Comparison of ENCODE assay signal across 8 cellular contexts in genomic region chr19:9139609-9140158, GRCh38. TPM values are rescaled to one million over a fixed set of nuclear protein-coding genes. Genes with fewer than 3 reads are reported as not detected.
DNase-seq lines count a peak whose midpoint lies in the region; TF ChIP-seq lines count a peak whose summit lies in the region.

No MANE protein-coding gene starts in this region.

- BruUV-seq in Calu3 (replicated peaks; lab: Mats Ljungman, UMichigan) = TSS peak; percentile 71

- peaks cover 28% of the 10 kb centered on the region for H3K36me3 Mint-ChIP-seq in Calu3 (ENCODE audit: insufficient read depth, unreplicated experiment)
- peaks cover 35% of the 10 kb centered on the region for H3K36me3 Mint-ChIP-seq in HFFc6 (ENCODE audit: low read depth)

- intact Hi-C loops in Calu3 (cut with micrococcal nuclease; ENCODE audit: unreplicated experiment) = loop anchor here (10.0 kb wide), 1 partner anchor 445 kb away; the partner anchor contains the start of gene ZNF121

- H3K27ac ChIP-seq in WERI-Rb-1 = peak overlapping the region; percentile 88
- H3K27ac ChIP-seq in cardiac muscle cell = no peak overlapping the region

- H3K4me2 ChIP-seq in skeletal muscle satellite cell (ENCODE audit: low read length) = peak overlapping the region; percentile 89

- TF ChIP-seq CTCF in Calu3 (IDR thresholded peaks at IDR 0.05; ENCODE audit: unreplicated experiment) = no peak
- TF ChIP-seq CTCF in HFFc6 (IDR thresholded peaks at IDR 0.05) = no peak
- no peak for TF ChIP-seq CTCF in WERI-Rb-1 (IDR thresholded peaks at IDR 0.05; ENCODE audit: low read depth, low read length)
- TF ChIP-seq CTCF in cardiac muscle cell (IDR thresholded peaks at IDR 0.05; ENCODE audit: low read depth, low read length) = no peak

- H3K36me3 ChIP-seq in WERI-Rb-1 = peaks cover 11% of the 10 kb centered on the region
- peaks cover 7% of the 10 kb centered on the region for H3K36me3 ChIP-seq in cardiac muscle cell
- H3K36me3 ChIP-seq in skeletal muscle satellite cell (ENCODE audit: insufficient read depth, low read length) = peaks cover 13% of the 10 kb centered on the region

- H3K4me1 Mint-ChIP-seq in Calu3 (ENCODE audit: low read depth, unreplicated experiment) = no peaks in the 10 kb centered on the region
- peaks cover 27% of the 10 kb centered on the region for H3K4me1 Mint-ChIP-seq in HFFc6 (ENCODE audit: low read depth)

- peak overlapping the region; percentile 95 for H3K9ac ChIP-seq in skeletal muscle satellite cell (ENCODE audit: low read depth, low read length)

- H3K9me3 Mint-ChIP-seq in Calu3 (ENCODE audit: low read depth, unreplicated experiment) (peaks cover 3% of the 10 kb centered on the region), HFFc6 (peaks cover 22% of the 10 kb centered on the region)

- H3K27me3 ChIP-seq in WERI-Rb-1 (ENCODE audit: insufficient read depth, low read depth, severe bottlenecking) = peaks cover 12% of the 10 kb centered on the region
- no peaks in the 10 kb centered on the region for H3K27me3 ChIP-seq in cardiac muscle cell
- no peaks in the 10 kb centered on the region for H3K27me3 ChIP-seq in skeletal muscle satellite cell (ENCODE audit: control insufficient read depth, insufficient read depth, low read length)

- H3K4me3 Mint-ChIP-seq in Calu3 (ENCODE audit: low read depth, unreplicated experiment) = peak overlapping the region; percentile 98
- peak overlapping the region; percentile 95 for H3K4me3 Mint-ChIP-seq in HFFc6

- CTCF ChIA-PET in Calu3 (lab: Charles Lee) = no interaction called here

- H3K4me1 ChIP-seq in cardiac muscle cell (ENCODE audit: low read depth) (peaks cover 7% of the 10 kb centered on the region), skeletal muscle satellite cell (ENCODE audit: control insufficient read depth, insufficient read depth, low read length) (peaks cover 9% of the 10 kb centered on the region)

- no peaks in the 10 kb centered on the region for H3K9me3 ChIP-seq in WERI-Rb-1 (ENCODE audit: severe bottlenecking)
- H3K9me3 ChIP-seq in cardiac muscle cell (ENCODE audit: low read depth) = no peaks in the 10 kb centered on the region
- H3K9me3 ChIP-seq in skeletal muscle satellite cell (replicated peaks; ENCODE audit: low read length) = peaks cover 4% of the 10 kb centered on the region

- peak overlapping the region; percentile 65 for H3K4me3 ChIP-seq in WERI-Rb-1 (ENCODE audit: low read depth, low read length)
- peak overlapping the region; percentile 92 for H3K4me3 ChIP-seq in cardiac muscle cell
- peak overlapping the region; percentile 84 for H3K4me3 ChIP-seq in skeletal muscle satellite cell (ENCODE audit: low read length)

- H3K27ac Mint-ChIP-seq in Calu3 (ENCODE audit: unreplicated experiment) (peak overlapping the region; percentile 97), HFFc6 (peak overlapping the region; percentile 94)

- DNase-seq in Calu3 = no peak
- DNase-seq in HFFc6 = no peak
- no peak for DNase-seq in WERI-Rb-1
- DNase-seq in cardiac muscle cell (ENCODE audit: low read depth in 1 of 2, low spot score in 1 of 2) = no peak
- no peak for DNase-seq in nucleus accumbens (lab: John Stamatoyannopoulos, UW)
- no peak for DNase-seq in CD1c-positive myeloid dendritic cell (ENCODE audit: extremely low spot score)
- no peak for DNase-seq in pons (ENCODE audit: low spot score)

- H3K27me3 Mint-ChIP-seq in Calu3 (ENCODE audit: unreplicated experiment) (no peaks in the 10 kb centered on the region), HFFc6 (ENCODE audit: insufficient read depth) (no peaks in the 10 kb centered on the region; the same call in 1 of the 2 replicates)

RNA-seq across cellular contexts. Expression of gene ZNF317, which starts 0.5 kb away (rescaled TPM):
- total RNA-seq in Calu3 (2022) = 25.4 and 26.3 TPM in 2 replicates
- 10 to 100 TPM; 17.1 to 21.8 (median 20.5) TPM for total RNA-seq in HFFc6 (2021; fragmentation: NEBNext Ultra II Directional; extraction: Animal tissue kit (Norgen Biotek cat#: 25700))
- total RNA-seq in cardiac muscle cell = 15.0 and 23.3 TPM in 2 replicates
- polyA plus RNA-seq in cardiac muscle cell = 14.1 and 20.7 TPM in 2 replicates
- total RNA-seq in skeletal muscle satellite cell (2012; rRNA removed) = 13.3 and 16.0 TPM in 2 replicates

RNA-seq across cellular contexts. Expression of gene OR7G3, which starts 12.9 kb away (rescaled TPM):
- total RNA-seq in Calu3 (2022) = not detected in 2 replicates
- total RNA-seq in HFFc6 (2021; fragmentation: NEBNext Ultra II Directional; extraction: Animal tissue kit (Norgen Biotek cat#: 25700)) = not detected
- total RNA-seq in cardiac muscle cell = not detected in 2 replicates
- not detected in 2 replicates for polyA plus RNA-seq in cardiac muscle cell
- not detected in 2 replicates for total RNA-seq in skeletal muscle satellite cell (2012; rRNA removed)

RNA-seq across cellular contexts. Expression of gene OR7G1, which starts 24.1 kb away (rescaled TPM):
- total RNA-seq in Calu3 (2022) = not detected in 2 replicates
- not detected for total RNA-seq in HFFc6 (2021; fragmentation: NEBNext Ultra II Directional; extraction: Animal tissue kit (Norgen Biotek cat#: 25700))
- total RNA-seq in cardiac muscle cell = not detected in 2 replicates
- not detected in 2 replicates for polyA plus RNA-seq in cardiac muscle cell
- total RNA-seq in skeletal muscle satellite cell (2012; rRNA removed) = not detected in 2 replicates

RNA-seq across cellular contexts. Expression of gene OR7G2, which starts 32.4 kb away (rescaled TPM):
- total RNA-seq in Calu3 (2022) = not detected in 2 replicates
- not detected for total RNA-seq in HFFc6 (2021; fragmentation: NEBNext Ultra II Directional; extraction: Animal tissue kit (Norgen Biotek cat#: 25700))
- total RNA-seq in cardiac muscle cell = not detected in 2 replicates
- polyA plus RNA-seq in cardiac muscle cell = not detected in 2 replicates
- not detected in 2 replicates for total RNA-seq in skeletal muscle satellite cell (2012; rRNA removed)

RNA-seq across cellular contexts. Expression of gene OR7D2, which starts 39.1 kb away (rescaled TPM):
- not detected in 2 replicates for total RNA-seq in Calu3 (2022)
- not detected for total RNA-seq in HFFc6 (2021; fragmentation: NEBNext Ultra II Directional; extraction: Animal tissue kit (Norgen Biotek cat#: 25700))
- total RNA-seq in cardiac muscle cell = 0.04 and 0.15 TPM in 2 replicates
- polyA plus RNA-seq in cardiac muscle cell = 1.6 TPM in 1 of 2 replicates, not detected in the other
- total RNA-seq in skeletal muscle satellite cell (2012; rRNA removed) = not detected in 2 replicates
